In the genomic region with DNA sequence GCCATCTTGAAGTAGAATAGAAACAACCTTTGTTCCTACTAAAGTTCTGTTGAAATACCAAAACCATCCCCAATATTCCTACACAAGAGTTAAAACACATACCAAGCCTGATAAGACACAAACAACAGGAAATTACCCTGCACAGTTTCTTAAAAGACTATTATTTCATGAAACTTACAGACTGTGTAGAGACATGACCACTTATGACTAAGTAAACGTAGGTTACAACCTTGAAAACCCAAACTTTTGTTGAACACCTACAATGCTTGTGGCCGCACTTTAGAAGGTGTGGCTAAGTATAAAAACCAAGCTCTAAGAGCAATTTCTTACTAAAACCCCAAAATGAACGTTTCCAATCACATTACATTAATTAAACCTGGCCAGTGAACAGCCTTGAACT, we compare ENCODE assay signal across 8 cellular contexts. TPM values are rescaled to one million over a fixed set of nuclear protein-coding genes. Genes with fewer than 3 reads are reported as not detected.
A peak's percentile ranks its signal among the peaks of the same experiment; 100 is the strongest.
DNase-seq lines count a peak whose midpoint lies in the region; ATAC-seq and TF ChIP-seq lines count a peak whose summit lies in the region.

No MANE protein-coding gene starts in this region.

- H3K36me3 ChIP-seq in CD4-positive, CD25-positive, alpha-beta regulatory T cell (ENCODE audit: control insufficient read depth, insufficient read depth, low read length), result no peaks in the 10 kb centered on the region
- H3K36me3 ChIP-seq in KMS-11 (ENCODE audit: insufficient read depth) (no peaks in the 10 kb centered on the region), brain microvascular endothelial cell (replicated peaks) (no peaks in the 10 kb centered on the region), mesodermal cell (ENCODE audit: control insufficient read depth, insufficient read depth, low read length) (peaks cover 3% of the 10 kb centered on the region)

- TF ChIP-seq CTCF in KMS-11 (conservative IDR thresholded peaks at IDR 0.05; ENCODE audit: low read depth, low read length) (no peak), brain microvascular endothelial cell (IDR thresholded peaks at IDR 0.05; ENCODE audit: low read depth, low read length, missing control alignments) (no peak)

- no CpG with 5 or more reads among the region's 3 CpGs for whole genome bisulfite sequencing in mesodermal cell (ENCODE audit: insufficient coverage in 2 of 2), 2 experiments

- peaks cover 66% of the 10 kb centered on the region for H3K79me2 ChIP-seq in KMS-11 (ENCODE audit: insufficient read depth, low read depth)

- H3K27me3 ChIP-seq in CD4-positive, CD25-positive, alpha-beta regulatory T cell (ENCODE audit: control insufficient read depth, insufficient read depth, low read length), result no peaks in the 10 kb centered on the region
- H3K27me3 ChIP-seq in KMS-11 (ENCODE audit: insufficient read depth, low read depth), result no peaks in the 10 kb centered on the region
- no peaks in the 10 kb centered on the region for H3K27me3 ChIP-seq in brain microvascular endothelial cell (replicated peaks)

- no peaks in the 10 kb centered on the region for H3K9me3 ChIP-seq in CD4-positive, CD25-positive, alpha-beta regulatory T cell (ENCODE audit: control insufficient read depth in 2 of 2, low read length in 2 of 2)
- no peaks in the 10 kb centered on the region for H3K9me3 ChIP-seq in mesodermal cell (ENCODE audit: control insufficient read depth, low read length)

- H3K27ac ChIP-seq in CD4-positive, CD25-positive, alpha-beta regulatory T cell (ENCODE audit: insufficient read depth, low read length, poor library complexity, severe bottlenecking), result peak overlapping the region; percentile 86
- no peak overlapping the region for H3K27ac ChIP-seq in KMS-11
- no peak overlapping the region for H3K27ac ChIP-seq in brain microvascular endothelial cell
- peak overlapping the region; percentile 52 for H3K27ac ChIP-seq in mesodermal cell (ENCODE audit: low read depth, low read length, severe bottlenecking)

- peak overlapping the region; percentile 86 for H3K4me2 ChIP-seq in KMS-11

- no peak overlapping the region for H2AFZ ChIP-seq in KMS-11 (ENCODE audit: low read depth)

- no peaks in the 10 kb centered on the region for H3K36me3 Mint-ChIP-seq in CD4-positive, CD25-positive, alpha-beta regulatory T cell

- no peak for ATAC-seq in CD4-positive, CD25-positive, alpha-beta regulatory T cell (ENCODE audit: low read depth in 2 of 2)
- no peak for ATAC-seq in GM19023 (IDR thresholded peaks at IDR 0.05; ENCODE audit: unreplicated experiment)

- H3K4me1 ChIP-seq in CD4-positive, CD25-positive, alpha-beta regulatory T cell (ENCODE audit: control insufficient read depth, insufficient read depth, low read length, poor library complexity, severe bottlenecking), result peaks cover 61% of the 10 kb centered on the region
- H3K4me1 ChIP-seq in KMS-11 (ENCODE audit: low read depth, poor library complexity, severe bottlenecking) (peaks cover 61% of the 10 kb centered on the region), mesodermal cell (ENCODE audit: control insufficient read depth, insufficient read depth, low read length, poor library complexity, severe bottlenecking) (peaks cover 25% of the 10 kb centered on the region)

- peak overlapping the region; percentile 66 to 86 (median 79) for H3K27ac Mint-ChIP-seq in CD4-positive, CD25-positive, alpha-beta regulatory T cell

- peaks cover under 1% of the 10 kb centered on the region for H3K27me3 Mint-ChIP-seq in CD4-positive, CD25-positive, alpha-beta regulatory T cell

- peak in 2 of 3 donors; percentile 18 to 66 for DNase-seq in CD4-positive, CD25-positive, alpha-beta regulatory T cell
- DNase-seq in brain microvascular endothelial cell (no peak), LoVo (ENCODE audit: low spot score) (no peak), COR-L47 (lab: John Stamatoyannopoulos, UW) (no peak)
- DNase-seq in stimulated activated CD4-positive, alpha-beta T cell treated with anti-CD3 and anti-CD28 coated beads, Interleukin-4, amount 100 ng/mL, for 4 hours, result no peak

- H4K20me1 ChIP-seq in KMS-11 (ENCODE audit: insufficient read depth), result 0 out of 2 replicates have a peak, but pooled peaks cover 16% of the 10 kb centered on the region

- no peaks in the 10 kb centered on the region for H3K9me3 Mint-ChIP-seq in CD4-positive, CD25-positive, alpha-beta regulatory T cell

- peak overlapping the region; percentile 95 for H3K4me3 ChIP-seq in CD4-positive, CD25-positive, alpha-beta regulatory T cell (ENCODE audit: low read depth, low read length)
- H3K4me3 ChIP-seq in KMS-11 (IDR thresholded peaks at IDR 0.05; ENCODE audit: insufficient read depth, low read depth, low read length) (no peak overlapping the region), brain microvascular endothelial cell (ENCODE audit: low read depth, low read length) (peak overlapping the region; percentile 86), mesodermal cell (ENCODE audit: extremely low read depth, insufficient read depth, low read length, poor library complexity, severe bottlenecking) (peak overlapping the region; percentile 93)

- in situ Hi-C loops in brain microvascular endothelial cell (cut with HindIII; ENCODE audit: low pct_ligation_motif_present, low sequenced_read_pairs), result no loop called here

- H3K4me1 Mint-ChIP-seq in CD4-positive, CD25-positive, alpha-beta regulatory T cell, result peaks cover 43 to 65% (median 50%) of the 10 kb centered on the region in 4 donors

- H3K9ac ChIP-seq in KMS-11, result no peak overlapping the region

- H3K4me3 Mint-ChIP-seq in CD4-positive, CD25-positive, alpha-beta regulatory T cell, result peak overlapping the region; percentile 86 to 96 (median 90)

RNA-seq across cellular contexts. Expression of a gene that starts 2.0 kb away (rescaled TPM):
- total RNA-seq in CD4-positive, CD25-positive, alpha-beta regulatory T cell, result 115 TPM
- 100 to 1,000 TPM in 1 of 4 donors, 10 to 100 TPM in 3; 78.1 to 103 (median 88.2) TPM for polyA plus RNA-seq in CD4-positive, CD25-positive, alpha-beta regulatory T cell
- 73.2 TPM for polyA plus RNA-seq in mesodermal cell (2013, experiment 1 of 2)
- polyA plus RNA-seq in mesodermal cell (2013, experiment 2 of 2), result 73.0 TPM

Comparison
In these comparisons a context has a peak if more than half of its experiments do, and no peak if none do; other contexts are left out.
1. DNase-seq: peak in CD4-positive, CD25-positive, alpha-beta regulatory T cell (2 of 3); none in brain microvascular endothelial cell (single experiment), LoVo (single experiment), COR-L47 (single experiment) and stimulated activated CD4-positive, alpha-beta T cell treated with anti-CD3 and anti-CD28 coated beads, Interleukin-4, amount 100 ng/mL, for 4 hours (0 of 2).
2. H3K27ac ChIP-seq: peak in CD4-positive, CD25-positive, alpha-beta regulatory T cell (single experiment) and mesodermal cell (single experiment); none in KMS-11 (single experiment) and brain microvascular endothelial cell (single experiment).